12 cellular contexts compared by ENCODE assay signal in the genomic region with DNA sequence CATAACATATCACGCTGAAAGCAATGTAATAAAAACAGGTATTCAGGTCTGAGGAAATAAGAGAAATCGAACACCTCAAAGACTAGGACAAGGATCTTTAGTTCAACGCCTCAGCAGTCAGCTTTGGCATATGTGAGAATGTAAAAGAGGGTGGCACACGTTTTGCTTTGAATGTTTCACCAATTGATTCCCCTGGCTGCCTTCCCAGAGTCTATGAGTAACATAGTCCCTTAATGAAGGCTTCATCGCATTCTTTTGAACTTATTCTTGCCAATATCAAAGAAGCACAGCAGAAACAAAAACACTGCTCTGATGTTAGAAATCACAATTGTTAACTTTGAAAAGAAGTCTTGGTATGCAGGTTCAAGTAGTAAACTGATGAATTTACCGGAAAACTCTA.
DNase-seq lines count a peak whose midpoint lies in the region; ATAC-seq and TF ChIP-seq lines count a peak whose summit lies in the region.
"Had no signal": no experiment of that assay in that cellular context is flagged by ENCODE, and none has a peak within 500 bp of the region (broad histone marks: within the 10 kb centered on the region; RNA-seq: fewer than 3 reads in every experiment).

No MANE protein-coding gene starts in this region.

- H3K9me3 ChIP-seq in RWPE2 (ENCODE audit: severe bottlenecking), result no peaks in the 10 kb centered on the region
- no peaks in the 10 kb centered on the region for H3K9me3 ChIP-seq in sigmoid colon
- no peaks in the 10 kb centered on the region for H3K9me3 ChIP-seq in Peyer's patch
- H3K9me3 ChIP-seq: SJCRH30 had no signal

- H3K36me3 ChIP-seq in RWPE2 (ENCODE audit: low read depth), result no peaks in the 10 kb centered on the region
- no peaks in the 10 kb centered on the region for H3K36me3 ChIP-seq in sigmoid colon
- H3K36me3 ChIP-seq in Peyer's patch, result no peaks in the 10 kb centered on the region
- H3K36me3 ChIP-seq: SJCRH30 had no signal

- H3K27me3 ChIP-seq in RWPE2 (ENCODE audit: insufficient read depth, poor library complexity, severe bottlenecking), result no peaks in the 10 kb centered on the region
- no peaks in the 10 kb centered on the region for H3K27me3 ChIP-seq in sigmoid colon
- H3K27me3 ChIP-seq in Peyer's patch, result no peaks in the 10 kb centered on the region
- H3K27me3 ChIP-seq: SJCRH30 had no signal

- TF ChIP-seq EP300 in sigmoid colon (IDR thresholded peaks at IDR 0.05), result no peak

- peak; percentile 27 for TF ChIP-seq CTCF in RWPE2 (IDR thresholded peaks at IDR 0.05; ENCODE audit: poor library complexity, severe bottlenecking)
- no peak for TF ChIP-seq CTCF in sigmoid colon (IDR thresholded peaks at IDR 0.05)
- no peak for TF ChIP-seq CTCF in Peyer's patch (IDR thresholded peaks at IDR 0.05)

- ATAC-seq in RWPE2 (ENCODE audit: low read depth), result peak; percentile 78
- no peak for ATAC-seq in HG03280 (IDR thresholded peaks at IDR 0.05; ENCODE audit: unreplicated experiment)
- no peak for ATAC-seq in left lobe of liver
- ATAC-seq in GM19452 (IDR thresholded peaks at IDR 0.05; ENCODE audit: unreplicated experiment), result no peak

- intact Hi-C loops in sigmoid colon (cut with DNase I), result no loop called here

- 64 to 70% methylated on average over 6 of the region's 6 CpGs for WGBS in sigmoid colon, 2 donors

- H3K4me3 ChIP-seq in RWPE2 (ENCODE audit: severe bottlenecking) (no peak overlapping the region), sigmoid colon (no peak overlapping the region), Peyer's patch (no peak overlapping the region)
- H3K4me3 ChIP-seq: SJCRH30 had no signal

- peak overlapping the region; percentile 71 for H3K27ac ChIP-seq in RWPE2 (ENCODE audit: poor library complexity, severe bottlenecking)
- H3K27ac ChIP-seq in sigmoid colon, result peak overlapping the region in 3 of 4 donors; percentile 8 to 36 (median 12)
- H3K27ac ChIP-seq in Peyer's patch, result no peak overlapping the region
- H3K27ac ChIP-seq: SJCRH30 had no signal

- TF ChIP-seq POLR2A in sigmoid colon (IDR thresholded peaks at IDR 0.05) (no peak), Peyer's patch (IDR thresholded peaks at IDR 0.05) (no peak)

- DNase-seq in H4 (ENCODE audit: low spot score), result peak; percentile 26
- peak; percentile 56 for DNase-seq in RWPE2 (ENCODE audit: low spot score)
- DNase-seq in fibroblast of peridontal ligament (ENCODE audit: extremely low read depth), result peak; percentile 75
- no peak for DNase-seq in sigmoid colon
- DNase-seq in left lobe of liver (ENCODE audit: low spot score), result no peak
- DNase-seq in Peyer's patch, result no peak
- DNase-seq: activated CD8-positive, alpha-beta memory T cell treated with anti-CD3 and anti-CD28 coated beads for 24 hours; cerebellar nuclear complex; right cardiac atrium had no signal

- H3K4me1 ChIP-seq in RWPE2 (ENCODE audit: insufficient read depth, poor library complexity, severe bottlenecking), result peaks cover 12% of the 10 kb centered on the region
- peaks cover 0 to 37% (median 16%) of the 10 kb centered on the region in 4 donors for H3K4me1 ChIP-seq in sigmoid colon
- H3K4me1 ChIP-seq in Peyer's patch, result no peaks in the 10 kb centered on the region

Comparison
In these comparisons a context has a peak if more than half of its experiments do, and no peak if none do; other contexts are left out.
1. DNase-seq: peak in H4 (single experiment), RWPE2 (single experiment) and fibroblast of peridontal ligament (single experiment); none in sigmoid colon (single experiment), left lobe of liver (single experiment) and Peyer's patch (0 of 3).
2. H3K27ac ChIP-seq: peak in RWPE2 (single experiment) and sigmoid colon (3 of 4); none in Peyer's patch (0 of 4).